1 cellular context compared by ENCODE assay signal in the genomic region with DNA sequence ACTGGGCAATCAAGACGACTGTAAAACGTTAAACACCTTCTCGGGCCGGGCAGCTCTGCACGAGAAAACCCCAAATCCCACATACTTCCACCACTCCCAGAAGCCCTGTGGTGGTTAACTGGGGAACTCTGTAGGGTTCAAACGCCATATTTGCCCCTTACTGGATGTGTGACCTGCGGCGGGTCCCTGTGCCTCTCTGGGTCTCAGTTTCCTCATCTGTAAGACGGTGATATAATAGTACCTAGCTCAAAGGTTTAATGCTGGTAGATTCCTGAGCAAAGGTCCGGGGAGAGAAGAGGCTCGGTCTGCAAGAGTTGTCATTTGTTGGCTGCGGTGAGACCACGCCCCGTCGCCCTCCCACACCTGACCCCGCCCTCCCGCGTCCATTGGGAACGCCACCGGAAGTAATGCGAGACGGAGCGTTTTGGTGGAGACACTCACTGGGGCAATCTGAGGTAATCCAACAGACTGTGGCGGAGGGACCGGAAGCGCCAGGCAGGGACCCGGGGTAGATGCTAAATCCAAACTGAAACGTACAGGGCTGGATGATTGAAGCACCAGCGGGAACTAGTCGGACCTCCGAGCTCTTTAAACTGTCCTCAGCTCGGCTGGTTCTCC.
TF ChIP-seq lines count a peak whose summit lies in the region.

No MANE protein-coding gene starts in this region.

TF ChIP-seq in HepG2, 621 proteins besides CTCF, POLR2A, EP300 and RAD21 (continued from another document and continues in another):
- TF ChIP-seq, protein P1, sequence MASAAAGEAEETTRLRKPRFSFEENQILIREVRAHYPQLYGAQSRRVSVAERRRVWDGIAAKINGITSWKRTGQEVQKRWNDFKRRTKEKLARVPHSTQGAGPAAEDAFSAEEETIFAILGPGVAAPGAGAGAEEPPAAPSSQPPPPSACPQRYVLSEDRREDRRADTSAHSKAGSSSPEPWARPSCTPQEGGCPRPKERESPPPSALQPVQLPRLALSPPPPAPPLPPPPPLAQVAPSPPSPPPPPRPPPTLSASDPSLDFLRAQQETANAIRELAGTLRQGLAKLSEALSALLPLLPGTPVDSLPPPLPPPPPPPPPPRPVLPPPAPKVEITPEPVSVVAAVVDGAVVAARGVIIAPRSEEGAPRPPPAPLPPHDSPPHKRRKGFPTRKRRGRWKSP (CRISPR knock-in tag; IDR thresholded peaks at IDR 0.05): 0 out of 2 replicates have a peak, but pooled peaks have one; percentile 34
- TF ChIP-seq, protein P2, sequence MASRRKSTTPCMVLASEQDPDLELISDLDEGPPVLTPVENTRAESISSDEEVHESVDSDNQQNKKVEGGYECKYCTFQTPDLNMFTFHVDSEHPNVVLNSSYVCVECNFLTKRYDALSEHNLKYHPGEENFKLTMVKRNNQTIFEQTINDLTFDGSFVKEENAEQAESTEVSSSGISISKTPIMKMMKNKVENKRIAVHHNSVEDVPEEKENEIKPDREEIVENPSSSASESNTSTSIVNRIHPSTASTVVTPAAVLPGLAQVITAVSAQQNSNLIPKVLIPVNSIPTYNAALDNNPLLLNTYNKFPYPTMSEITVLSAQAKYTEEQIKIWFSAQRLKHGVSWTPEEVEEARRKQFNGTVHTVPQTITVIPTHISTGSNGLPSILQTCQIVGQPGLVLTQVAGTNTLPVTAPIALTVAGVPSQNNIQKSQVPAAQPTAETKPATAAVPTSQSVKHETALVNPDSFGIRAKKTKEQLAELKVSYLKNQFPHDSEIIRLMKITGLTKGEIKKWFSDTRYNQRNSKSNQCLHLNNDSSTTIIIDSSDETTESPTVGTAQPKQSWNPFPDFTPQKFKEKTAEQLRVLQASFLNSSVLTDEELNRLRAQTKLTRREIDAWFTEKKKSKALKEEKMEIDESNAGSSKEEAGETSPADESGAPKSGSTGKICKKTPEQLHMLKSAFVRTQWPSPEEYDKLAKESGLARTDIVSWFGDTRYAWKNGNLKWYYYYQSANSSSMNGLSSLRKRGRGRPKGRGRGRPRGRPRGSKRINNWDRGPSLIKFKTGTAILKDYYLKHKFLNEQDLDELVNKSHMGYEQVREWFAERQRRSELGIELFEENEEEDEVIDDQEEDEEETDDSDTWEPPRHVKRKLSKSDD (CRISPR knock-in tag; IDR thresholded peaks at IDR 0.05; ENCODE audit: low read depth): 0 out of 2 replicates have a peak, but pooled peaks have one; percentile 8
- TF ChIP-seq HIVEP1 (CRISPR knock-in tag; IDR thresholded peaks at IDR 0.05) (no peak), ATF1 (CRISPR knock-in tag; IDR thresholded peaks at IDR 0.05) (peak; percentile 66), MIXL1 (CRISPR knock-in tag; IDR thresholded peaks at IDR 0.05) (peak; percentile 74), CC2D1A (CRISPR knock-in tag; IDR thresholded peaks at IDR 0.05) (no peak), GATA4 (IDR thresholded peaks at IDR 0.05; ENCODE audit: borderline replicate concordance, low read depth) (peak; percentile 15; the same call in 1 of the 2 replicates), ZNF256 (CRISPR knock-in tag; conservative IDR thresholded peaks at IDR 0.05) (no peak), RARG (CRISPR knock-in tag; IDR thresholded peaks at IDR 0.05; ENCODE audit: low read depth) (no peak), ZSCAN25 (CRISPR knock-in tag; IDR thresholded peaks at IDR 0.05) (peak; percentile 17; the same call in 1 of the 2 replicates), GLI4 (CRISPR knock-in tag; IDR thresholded peaks at IDR 0.05; ENCODE audit: borderline replicate concordance) (no peak), MED8 (CRISPR knock-in tag; IDR thresholded peaks at IDR 0.05; ENCODE audit: insufficient replicate concordance) (no peak), ZNF430 (CRISPR knock-in tag; IDR thresholded peaks at IDR 0.05) (0 out of 2 replicates have a peak, but pooled peaks have one; percentile 36), ZNF557 (CRISPR knock-in tag; IDR thresholded peaks at IDR 0.05) (peak; percentile 72; the same call in 1 of the 2 replicates), SRSF9 (IDR thresholded peaks at IDR 0.05; ENCODE audit: borderline replicate concordance, insufficient read depth, low read depth, low read length, poor library complexity, severe bottlenecking) (no peak), ZSCAN29 (CRISPR knock-in tag; conservative IDR thresholded peaks at IDR 0.05) (no peak), MIER3 (CRISPR knock-in tag; IDR thresholded peaks at IDR 0.05; ENCODE audit: borderline replicate concordance) (peak; percentile 66; the same call in 1 of the 2 replicates), ZNF264 (CRISPR knock-in tag; IDR thresholded peaks at IDR 0.05) (0 out of 2 replicates have a peak, but pooled peaks have one; percentile 58), THAP11 (CRISPR knock-in tag; IDR thresholded peaks at IDR 0.05) (peak; percentile 94), NRL (CRISPR knock-in tag; IDR thresholded peaks at IDR 0.05; ENCODE audit: borderline replicate concordance) (0 out of 2 replicates have a peak, but pooled peaks have one; percentile 5), FOXC1 (CRISPR knock-in tag; IDR thresholded peaks at IDR 0.05; ENCODE audit: borderline replicate concordance) (no peak; the same call in 1 of the 2 replicates), NCOA5 (CRISPR knock-in tag; IDR thresholded peaks at IDR 0.05) (no peak), FOXA1 (IDR thresholded peaks at IDR 0.05) (no peak), FOXA1 (CRISPR knock-in tag; IDR thresholded peaks at IDR 0.05) (peak; percentile 14; the same call in 1 of the 2 replicates), ZFY (CRISPR knock-in tag; IDR thresholded peaks at IDR 0.05) (peak; percentile 58), MBD4 (IDR thresholded peaks at IDR 0.05; ENCODE audit: borderline replicate concordance, low read length) (no peak), ZNF121 (CRISPR knock-in tag; IDR thresholded peaks at IDR 0.05) (no peak), ZSCAN20 (CRISPR knock-in tag; IDR thresholded peaks at IDR 0.05; ENCODE audit: borderline replicate concordance) (no peak), FLYWCH1 (CRISPR knock-in tag; IDR thresholded peaks at IDR 0.05) (no peak), YEATS4 (CRISPR knock-in tag; IDR thresholded peaks at IDR 0.05; ENCODE audit: borderline replicate concordance) (peak; percentile 56; the same call in 1 of the 2 replicates)
- TF ChIP-seq, protein P3, sequence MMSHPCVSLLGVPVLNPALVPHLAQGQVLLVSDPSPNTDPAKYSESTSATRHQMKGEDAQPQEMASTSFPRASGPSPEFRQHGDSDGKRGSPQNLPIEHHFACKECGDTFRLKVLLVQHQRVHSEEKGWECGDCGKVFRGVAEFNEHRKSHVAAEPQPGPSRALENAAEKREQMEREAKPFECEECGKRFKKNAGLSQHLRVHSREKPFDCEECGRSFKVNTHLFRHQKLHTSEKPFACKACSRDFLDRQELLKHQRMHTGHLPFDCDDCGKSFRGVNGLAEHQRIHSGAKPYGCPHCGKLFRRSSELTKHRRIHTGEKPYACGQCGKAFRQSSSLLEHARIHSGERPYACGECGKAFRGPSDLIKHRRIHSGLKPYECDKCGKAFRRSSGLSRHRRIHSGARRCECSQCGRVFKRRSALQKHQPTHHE (CRISPR knock-in tag; IDR thresholded peaks at IDR 0.05; ENCODE audit: borderline replicate concordance): peak; percentile 48; the same call in 1 of the 2 replicates
- TF ChIP-seq, protein P4, sequence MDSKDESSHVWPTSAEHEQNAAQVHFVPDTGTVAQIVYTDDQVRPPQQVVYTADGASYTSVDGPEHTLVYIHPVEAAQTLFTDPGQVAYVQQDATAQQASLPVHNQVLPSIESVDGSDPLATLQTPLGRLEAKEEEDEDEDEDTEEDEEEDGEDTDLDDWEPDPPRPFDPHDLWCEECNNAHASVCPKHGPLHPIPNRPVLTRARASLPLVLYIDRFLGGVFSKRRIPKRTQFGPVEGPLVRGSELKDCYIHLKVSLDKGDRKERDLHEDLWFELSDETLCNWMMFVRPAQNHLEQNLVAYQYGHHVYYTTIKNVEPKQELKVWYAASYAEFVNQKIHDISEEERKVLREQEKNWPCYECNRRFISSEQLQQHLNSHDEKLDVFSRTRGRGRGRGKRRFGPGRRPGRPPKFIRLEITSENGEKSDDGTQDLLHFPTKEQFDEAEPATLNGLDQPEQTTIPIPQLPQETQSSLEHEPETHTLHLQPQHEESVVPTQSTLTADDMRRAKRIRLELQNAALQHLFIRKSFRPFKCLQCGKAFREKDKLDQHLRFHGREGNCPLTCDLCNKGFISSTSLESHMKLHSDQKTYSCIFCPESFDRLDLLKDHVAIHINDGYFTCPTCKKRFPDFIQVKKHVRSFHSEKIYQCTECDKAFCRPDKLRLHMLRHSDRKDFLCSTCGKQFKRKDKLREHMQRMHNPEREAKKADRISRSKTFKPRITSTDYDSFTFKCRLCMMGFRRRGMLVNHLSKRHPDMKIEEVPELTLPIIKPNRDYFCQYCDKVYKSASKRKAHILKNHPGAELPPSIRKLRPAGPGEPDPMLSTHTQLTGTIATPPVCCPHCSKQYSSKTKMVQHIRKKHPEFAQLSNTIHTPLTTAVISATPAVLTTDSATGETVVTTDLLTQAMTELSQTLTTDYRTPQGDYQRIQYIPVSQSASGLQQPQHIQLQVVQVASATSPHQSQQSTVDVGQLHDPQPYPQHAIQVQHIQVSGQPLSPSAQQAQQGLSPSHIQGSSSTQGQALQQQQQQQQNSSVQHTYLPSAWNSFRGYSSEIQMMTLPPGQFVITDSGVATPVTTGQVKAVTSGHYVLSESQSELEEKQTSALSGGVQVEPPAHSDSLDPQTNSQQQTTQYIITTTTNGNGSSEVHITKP (CRISPR knock-in tag; IDR thresholded peaks at IDR 0.05; ENCODE audit: low read depth): peak; percentile 76; the same call in 1 of the 2 replicates
- TF ChIP-seq, protein P5, sequence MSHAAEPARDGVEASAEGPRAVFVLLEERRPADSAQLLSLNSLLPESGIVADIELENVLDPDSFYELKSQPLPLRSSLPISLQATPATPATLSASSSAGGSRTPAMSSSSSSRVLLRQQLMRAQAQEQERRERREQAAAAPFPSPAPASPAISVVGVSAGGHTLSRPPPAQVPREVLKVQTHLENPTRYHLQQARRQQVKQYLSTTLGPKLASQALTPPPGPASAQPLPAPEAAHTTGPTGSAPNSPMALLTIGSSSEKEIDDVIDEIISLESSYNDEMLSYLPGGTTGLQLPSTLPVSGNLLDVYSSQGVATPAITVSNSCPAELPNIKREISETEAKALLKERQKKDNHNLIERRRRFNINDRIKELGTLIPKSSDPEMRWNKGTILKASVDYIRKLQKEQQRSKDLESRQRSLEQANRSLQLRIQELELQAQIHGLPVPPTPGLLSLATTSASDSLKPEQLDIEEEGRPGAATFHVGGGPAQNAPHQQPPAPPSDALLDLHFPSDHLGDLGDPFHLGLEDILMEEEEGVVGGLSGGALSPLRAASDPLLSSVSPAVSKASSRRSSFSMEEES (CRISPR knock-in tag; IDR thresholded peaks at IDR 0.05): peak; percentile 34; the same call in 1 of the 2 replicates
- TF ChIP-seq, protein P6, sequence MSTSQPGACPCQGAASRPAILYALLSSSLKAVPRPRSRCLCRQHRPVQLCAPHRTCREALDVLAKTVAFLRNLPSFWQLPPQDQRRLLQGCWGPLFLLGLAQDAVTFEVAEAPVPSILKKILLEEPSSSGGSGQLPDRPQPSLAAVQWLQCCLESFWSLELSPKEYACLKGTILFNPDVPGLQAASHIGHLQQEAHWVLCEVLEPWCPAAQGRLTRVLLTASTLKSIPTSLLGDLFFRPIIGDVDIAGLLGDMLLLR (CRISPR knock-in tag; IDR thresholded peaks at IDR 0.05): no peak
- TF ChIP-seq, protein P7, sequence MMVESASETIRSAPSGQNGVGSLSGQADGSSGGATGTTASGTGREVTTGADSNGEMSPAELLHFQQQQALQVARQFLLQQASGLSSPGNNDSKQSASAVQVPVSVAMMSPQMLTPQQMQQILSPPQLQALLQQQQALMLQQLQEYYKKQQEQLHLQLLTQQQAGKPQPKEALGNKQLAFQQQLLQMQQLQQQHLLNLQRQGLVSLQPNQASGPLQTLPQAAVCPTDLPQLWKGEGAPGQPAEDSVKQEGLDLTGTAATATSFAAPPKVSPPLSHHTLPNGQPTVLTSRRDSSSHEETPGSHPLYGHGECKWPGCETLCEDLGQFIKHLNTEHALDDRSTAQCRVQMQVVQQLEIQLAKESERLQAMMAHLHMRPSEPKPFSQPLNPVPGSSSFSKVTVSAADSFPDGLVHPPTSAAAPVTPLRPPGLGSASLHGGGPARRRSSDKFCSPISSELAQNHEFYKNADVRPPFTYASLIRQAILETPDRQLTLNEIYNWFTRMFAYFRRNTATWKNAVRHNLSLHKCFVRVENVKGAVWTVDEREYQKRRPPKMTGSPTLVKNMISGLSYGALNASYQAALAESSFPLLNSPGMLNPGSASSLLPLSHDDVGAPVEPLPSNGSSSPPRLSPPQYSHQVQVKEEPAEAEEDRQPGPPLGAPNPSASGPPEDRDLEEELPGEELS (CRISPR knock-in tag; IDR thresholded peaks at IDR 0.05): peak; percentile 52; the same call in 1 of the 2 replicates
- TF ChIP-seq, protein P8, sequence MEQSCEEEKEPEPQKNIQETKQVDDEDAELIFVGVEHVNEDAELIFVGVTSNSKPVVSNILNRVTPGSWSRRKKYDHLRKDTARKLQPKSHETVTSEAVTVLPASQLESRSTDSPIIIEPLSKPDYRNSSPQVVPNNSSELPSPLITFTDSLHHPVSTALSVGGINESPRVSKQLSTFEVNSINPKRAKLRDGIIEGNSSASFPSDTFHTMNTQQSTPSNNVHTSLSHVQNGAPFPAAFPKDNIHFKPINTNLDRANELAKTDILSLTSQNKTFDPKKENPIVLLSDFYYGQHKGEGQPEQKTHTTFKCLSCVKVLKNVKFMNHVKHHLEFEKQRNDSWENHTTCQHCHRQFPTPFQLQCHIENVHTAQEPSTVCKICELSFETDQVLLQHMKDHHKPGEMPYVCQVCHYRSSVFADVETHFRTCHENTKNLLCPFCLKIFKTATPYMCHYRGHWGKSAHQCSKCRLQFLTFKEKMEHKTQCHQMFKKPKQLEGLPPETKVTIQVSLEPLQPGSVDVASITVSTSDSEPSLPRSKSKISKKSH (CRISPR knock-in tag; IDR thresholded peaks at IDR 0.05; ENCODE audit: borderline replicate concordance): no peak
- TF ChIP-seq, protein P9, sequence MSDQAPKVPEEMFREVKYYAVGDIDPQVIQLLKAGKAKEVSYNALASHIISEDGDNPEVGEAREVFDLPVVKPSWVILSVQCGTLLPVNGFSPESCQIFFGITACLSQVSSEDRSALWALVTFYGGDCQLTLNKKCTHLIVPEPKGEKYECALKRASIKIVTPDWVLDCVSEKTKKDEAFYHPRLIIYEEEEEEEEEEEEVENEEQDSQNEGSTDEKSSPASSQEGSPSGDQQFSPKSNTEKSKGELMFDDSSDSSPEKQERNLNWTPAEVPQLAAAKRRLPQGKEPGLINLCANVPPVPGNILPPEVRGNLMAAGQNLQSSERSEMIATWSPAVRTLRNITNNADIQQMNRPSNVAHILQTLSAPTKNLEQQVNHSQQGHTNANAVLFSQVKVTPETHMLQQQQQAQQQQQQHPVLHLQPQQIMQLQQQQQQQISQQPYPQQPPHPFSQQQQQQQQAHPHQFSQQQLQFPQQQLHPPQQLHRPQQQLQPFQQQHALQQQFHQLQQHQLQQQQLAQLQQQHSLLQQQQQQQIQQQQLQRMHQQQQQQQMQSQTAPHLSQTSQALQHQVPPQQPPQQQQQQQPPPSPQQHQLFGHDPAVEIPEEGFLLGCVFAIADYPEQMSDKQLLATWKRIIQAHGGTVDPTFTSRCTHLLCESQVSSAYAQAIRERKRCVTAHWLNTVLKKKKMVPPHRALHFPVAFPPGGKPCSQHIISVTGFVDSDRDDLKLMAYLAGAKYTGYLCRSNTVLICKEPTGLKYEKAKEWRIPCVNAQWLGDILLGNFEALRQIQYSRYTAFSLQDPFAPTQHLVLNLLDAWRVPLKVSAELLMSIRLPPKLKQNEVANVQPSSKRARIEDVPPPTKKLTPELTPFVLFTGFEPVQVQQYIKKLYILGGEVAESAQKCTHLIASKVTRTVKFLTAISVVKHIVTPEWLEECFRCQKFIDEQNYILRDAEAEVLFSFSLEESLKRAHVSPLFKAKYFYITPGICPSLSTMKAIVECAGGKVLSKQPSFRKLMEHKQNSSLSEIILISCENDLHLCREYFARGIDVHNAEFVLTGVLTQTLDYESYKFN (CRISPR knock-in tag; conservative IDR thresholded peaks at IDR 0.05): 0 out of 2 replicates have a peak, but pooled peaks have one; percentile 19
